Comparison of ENCODE assay signal across 30 cellular contexts in genomic region chr7:139439375-139439774, GRCh38. TPM values are rescaled to one million over a fixed set of nuclear protein-coding genes. Genes with fewer than 3 reads are reported as not detected.
"Had no signal": no experiment of that assay in that cellular context is flagged by ENCODE, and none has a peak within 500 bp of the region (broad histone marks: within the 10 kb centered on the region; RNA-seq: fewer than 3 reads in every experiment).

No MANE protein-coding gene starts in this region.

- H3K36me3 ChIP-seq: esophagus squamous epithelium, left ventricle myocardium inferior, pancreas, prostate gland, sigmoid colon, thoracic aorta, upper lobe of left lung had no signal

- DNase-seq: activated CD4-positive, alpha-beta memory T cell treated with anti-CD3 and anti-CD28 coated beads for 36 hours; activated CD4-positive, alpha-beta T cell treated with anti-CD3 and anti-CD28 coated beads, Interleukin-2, amount 10 ng/mL, durations not matched to agents 24 days and 14 days; activated CD4-positive, CD25-positive, alpha-beta regulatory T cell treated with anti-CD3 and anti-CD28 coated beads, Interleukin-2, amount 50 U/mL, for 72 hours; activated CD8-positive, alpha-beta memory T cell treated with anti-CD3 and anti-CD28 coated beads, Interleukin-2, amount 50 U/mL, for 4 hours; activated gamma-delta T cell; activated naive CD8-positive, alpha-beta T cell treated with anti-CD3 and anti-CD28 coated beads, Interleukin-2, amount 50 U/mL, for 24 hours; activated T-cell treated with anti-CD3 and anti-CD28 coated beads, Interleukin-2, amount 50 U/mL, for 1 hour; amygdala; central memory CD4-positive, alpha-beta T cell; dermis blood vessel endothelial cell; effector CD4-positive, alpha-beta T cell; esophagus squamous epithelium; foreskin melanocyte; left ventricle myocardium inferior; naive B cell; pancreas; retina; sigmoid colon; small intestine; stimulated activated CD4-positive, alpha-beta T cell treated with anti-CD3 and anti-CD28 coated beads, Interleukin-4, amount 100 ng/mL, for 24 hours; T-helper 9 cell; upper lobe of left lung; WERI-Rb-1 had no signal

- H3K9me3 ChIP-seq: esophagus squamous epithelium, left ventricle myocardium inferior, pancreas, prostate gland, sigmoid colon, thoracic aorta, upper lobe of left lung had no signal

- FAIRE-seq: islet of Langerhans, pancreas, small intestine had no signal

- ATAC-seq: activated naive CD8-positive, alpha-beta T cell treated with anti-CD3 and anti-CD28 coated beads, Interleukin-2, amount 50 U/mL, for 24 hours; pancreas; stimulated activated effector memory CD8-positive, alpha-beta T cell treated with anti-CD3 and anti-CD28 coated beads, Interleukin-12 subunit alpha, Interleukin-12 subunit beta, amount 100 ng/mL, for 72 hours had no signal

- H3K27me3 ChIP-seq: esophagus squamous epithelium, pancreas, sigmoid colon, upper lobe of left lung had no signal

- H3K27ac ChIP-seq: esophagus squamous epithelium, left ventricle myocardium inferior, pancreas, prostate gland, sigmoid colon, thoracic aorta, upper lobe of left lung, WERI-Rb-1 had no signal

- H3K4me3 ChIP-seq: esophagus squamous epithelium, left ventricle myocardium inferior, lung, pancreas, prostate gland, sigmoid colon, thoracic aorta, upper lobe of left lung had no signal

RNA-seq across cellular contexts. Expression of gene KLRG2, which starts 44.1 kb away (rescaled TPM):
- total RNA-seq: left ventricle myocardium inferior, subcutaneous adipose tissue, thoracic aorta had no signal
- polyA plus RNA-seq: neural cell, small intestine had no signal
